8 cellular contexts compared by ENCODE assay signal in the genomic region with DNA sequence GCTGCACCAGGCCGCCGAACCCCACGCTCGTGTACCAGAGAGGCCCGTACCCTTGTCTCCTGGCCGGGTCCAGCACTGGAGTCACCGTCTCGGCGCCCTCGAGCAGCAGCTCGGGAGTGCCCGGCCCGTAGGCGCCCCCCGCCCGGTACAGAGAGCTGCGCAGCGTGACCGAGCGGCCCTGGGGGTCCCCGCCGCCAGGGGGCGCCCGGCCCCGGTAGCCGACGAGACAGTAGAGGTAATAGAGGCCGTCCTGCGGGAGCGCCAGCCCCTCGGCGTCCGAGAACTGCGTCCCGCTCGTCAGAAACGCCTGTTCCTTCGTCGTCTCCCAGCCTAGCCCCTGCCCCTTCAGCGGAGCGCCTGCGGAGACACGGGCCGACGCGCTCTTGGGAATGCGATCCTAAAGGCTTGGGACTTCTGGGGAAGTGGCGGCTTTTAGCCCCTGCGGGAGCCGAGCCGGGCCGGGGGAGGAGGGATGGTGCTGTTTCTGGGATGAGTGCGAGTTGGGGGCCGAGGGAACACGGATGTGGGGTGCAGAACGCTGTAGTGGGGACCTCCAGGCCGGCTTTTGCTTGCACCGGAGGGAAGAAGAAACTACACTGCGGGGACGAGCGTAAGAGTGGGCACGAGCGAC. TPM values are rescaled to one million over a fixed set of nuclear protein-coding genes. Genes with fewer than 3 reads are reported as not detected.
DNase-seq lines count a peak whose midpoint lies in the region; ATAC-seq, FAIRE-seq and TF ChIP-seq lines count a peak whose summit lies in the region.

No MANE protein-coding gene starts in this region.

- no peaks in the 10 kb centered on the region for H3K9me3 ChIP-seq in A549
- no peaks in the 10 kb centered on the region for H3K9me3 ChIP-seq in duodenal mucosa (ENCODE audit: control insufficient read depth in 1 of 2, low read length in 2 of 2)
- no peaks in the 10 kb centered on the region for H3K9me3 ChIP-seq in lung (ENCODE audit: control insufficient read depth in 2 of 2, insufficient read depth in 1 of 2, low read length in 1 of 2)

- CTCF ChIA-PET in A549 (lab: Yijun Ruan, JAX) = interaction anchor here (0.6 to 18.3 kb wide), 17 partner anchors 11 to 200 kb away, joined by 3 to 338 read pairs (median 5); a partner anchor contains a TSS

- ATAC-seq in A549 = peak; percentile 94 to 99
- peak; percentile 61 for ATAC-seq in HG03175 (IDR thresholded peaks at IDR 0.05; ENCODE audit: unreplicated experiment)
- ATAC-seq in lung (ENCODE audit: insufficient read depth, low FRiP score) = peak; percentile 92

- H3K27ac ChIP-seq in A549 (peak overlapping the region; percentile 73 to 94), duodenal mucosa (ENCODE audit: low read depth, low read length) (peak overlapping the region; percentile 64), lung (ENCODE audit: low read depth in 1 of 2, low read length in 1 of 2) (peak overlapping the region; percentile 27 to 75)

- peaks cover 0 to 5% of the 10 kb centered on the region in 2 donors for H3K27me3 ChIP-seq in duodenal mucosa (ENCODE audit: control insufficient read depth in 1 of 2, insufficient read depth in 2 of 2, low read length in 2 of 2)
- no peaks in the 10 kb centered on the region for H3K27me3 ChIP-seq in lung (ENCODE audit: control insufficient read depth, insufficient read depth)

- H3K4me2 ChIP-seq in A549 = peak overlapping the region; percentile 86

- TF ChIP-seq RAD21 in A549 (conservative IDR thresholded peaks at IDR 0.05 in 1 of 2, IDR thresholded peaks at IDR 0.05 in 1 of 2) = peak; percentile 22 to 58; a peak in 4 of 5 replicates

- peaks cover 6% of the 10 kb centered on the region; the same call in 1 of the 3 replicates for H3K4me1 ChIP-seq in A549
- H3K4me1 ChIP-seq in duodenal mucosa (ENCODE audit: control insufficient read depth in 1 of 2, insufficient read depth in 2 of 2, low read length in 2 of 2) = peaks cover 17 to 23% of the 10 kb centered on the region in 2 donors
- H3K4me1 ChIP-seq in lung (ENCODE audit: control insufficient read depth in 2 of 2, insufficient read depth in 2 of 2, low read length in 2 of 2) = peaks cover 4 to 6% of the 10 kb centered on the region in 2 donors

- H3K4me3 ChIP-seq in A549 (peak overlapping the region; percentile 63), duodenal mucosa (ENCODE audit: low read depth in 1 of 2, low read length in 2 of 2) (peak overlapping the region; percentile 91 to 92), lung (peak overlapping the region; percentile 54)

- WGBS in A549 (ENCODE audit: missing lambda C conversion rate) = 8% methylated on average over 14 of the region's 63 CpGs
- 0 to 1% methylated on average over 59 to 63 of the region's 63 CpGs for WGBS in lung, 2 donors

- H3K36me3 ChIP-seq in duodenal mucosa (ENCODE audit: control insufficient read depth in 1 of 2, insufficient read depth in 2 of 2, low read length in 2 of 2) (no peaks in the 10 kb centered on the region), lung (ENCODE audit: control insufficient read depth in 2 of 2, insufficient read depth in 2 of 2, low read length in 2 of 2) (no peaks in the 10 kb centered on the region)

- DNase-seq in A549 (ENCODE audit: low read depth in 1 of 2, low spot score in 1 of 2) = peak; percentile 64 to 68
- DNase-seq in GM18507 (ENCODE audit: extremely low spot score, insufficient read length, low read depth) = no peak
- peak; percentile 35 for DNase-seq in NCI-H510A (lab: John Stamatoyannopoulos, UW)
- peak; percentile 84 to 85 for DNase-seq in activated CD4-positive, alpha-beta T cell treated with anti-CD3 and anti-CD28 coated beads, Interleukin-2, amount 50 U/mL, for 24 hours (ENCODE audit: low read depth in 1 of 2, low spot score in 1 of 2)
- DNase-seq in lung (ENCODE audit: low spot score) = peak; percentile 86
- peak; percentile 75 to 91 (median 85) for DNase-seq in stimulated activated CD4-positive, alpha-beta T cell treated with anti-CD3 and anti-CD28 coated beads, TNF-alpha, amount 100 ng/mL, for 24 hours (ENCODE audit: low read depth in 3 of 3)

- FAIRE-seq in A549 (lab: Jason Lieb, UNC) (no peak), GM18507 (lab: Jason Lieb, UNC) (peak; percentile 83)

- no peak for TF ChIP-seq EP300 in A549 (IDR thresholded peaks at IDR 0.05)

- peak; percentile 44 for TF ChIP-seq POLR2A in A549 (IDR thresholded peaks at IDR 0.05; ENCODE audit: low read length)

- POLR2A ChIA-PET in A549 (lab: Yijun Ruan, JAX) = interaction anchor here (0.8 to 1.0 kb wide), 2 partner anchors 18 to 234 kb away, joined by 3 to 4 read pairs; a partner anchor contains a TSS

- TF ChIP-seq CTCF in A549 (IDR thresholded peaks at IDR 0.05) = peak; percentile 84
- peak; percentile 87 for TF ChIP-seq CTCF in lung (IDR thresholded peaks at IDR 0.05; ENCODE audit: control extremely low read depth, extremely low read depth)

- peak overlapping the region; percentile 71 to 99 for H3K9ac ChIP-seq in duodenal mucosa (ENCODE audit: low read depth in 1 of 2, low read length in 2 of 2)

TF ChIP-seq in A549, 52 proteins besides CTCF, POLR2A, EP300 and RAD21 (continues in another document):
- TF ChIP-seq, protein P1, sequence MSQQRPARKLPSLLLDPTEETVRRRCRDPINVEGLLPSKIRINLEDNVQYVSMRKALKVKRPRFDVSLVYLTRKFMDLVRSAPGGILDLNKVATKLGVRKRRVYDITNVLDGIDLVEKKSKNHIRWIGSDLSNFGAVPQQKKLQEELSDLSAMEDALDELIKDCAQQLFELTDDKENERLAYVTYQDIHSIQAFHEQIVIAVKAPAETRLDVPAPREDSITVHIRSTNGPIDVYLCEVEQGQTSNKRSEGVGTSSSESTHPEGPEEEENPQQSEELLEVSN (IDR thresholded peaks at IDR 0.05; ENCODE audit: borderline replicate concordance, low read depth) = 0 out of 2 replicates have a peak, but pooled peaks have one; percentile 28
- TF ChIP-seq, protein P2, sequence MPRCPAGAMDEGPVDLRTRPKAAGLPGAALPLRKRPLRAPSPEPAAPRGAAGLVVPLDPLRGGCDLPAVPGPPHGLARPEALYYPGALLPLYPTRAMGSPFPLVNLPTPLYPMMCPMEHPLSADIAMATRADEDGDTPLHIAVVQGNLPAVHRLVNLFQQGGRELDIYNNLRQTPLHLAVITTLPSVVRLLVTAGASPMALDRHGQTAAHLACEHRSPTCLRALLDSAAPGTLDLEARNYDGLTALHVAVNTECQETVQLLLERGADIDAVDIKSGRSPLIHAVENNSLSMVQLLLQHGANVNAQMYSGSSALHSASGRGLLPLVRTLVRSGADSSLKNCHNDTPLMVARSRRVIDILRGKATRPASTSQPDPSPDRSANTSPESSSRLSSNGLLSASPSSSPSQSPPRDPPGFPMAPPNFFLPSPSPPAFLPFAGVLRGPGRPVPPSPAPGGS (IDR thresholded peaks at IDR 0.05) = 0 out of 3 replicates have a peak, but pooled peaks have one; percentile 24
- TF ChIP-seq, protein P3, sequence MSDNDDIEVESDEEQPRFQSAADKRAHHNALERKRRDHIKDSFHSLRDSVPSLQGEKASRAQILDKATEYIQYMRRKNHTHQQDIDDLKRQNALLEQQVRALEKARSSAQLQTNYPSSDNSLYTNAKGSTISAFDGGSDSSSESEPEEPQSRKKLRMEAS (IDR thresholded peaks at IDR 0.05) = peak; percentile 79
- peak; percentile 39; the same call in 1 of the 2 replicates for TF ChIP-seq PHF8 (IDR thresholded peaks at IDR 0.05; ENCODE audit: borderline replicate concordance, low read depth)

RNA-seq across cellular contexts. Expression of a gene that starts 1.3 kb away (rescaled TPM):
- polyA plus RNA-seq in A549 (2011; rRNA removed) (0.13 and 0.26 TPM in 2 replicates), A549 (2017; fragmentation: RNase III; extraction: RNeasy Plus Mini Kit Qiagen cat#74134 plus additional on column Dnase treatment) (0.14 to 0.57 TPM (median 0.33 TPM) in 3 replicates), lung (10 to 100 TPM in 1 of 2 donors, 1 to 10 TPM in 1; 9.8 to 31.9 TPM)
- 0.37 and 0.45 TPM in 2 replicates for polyA plus RNA-seq in A549 (2012; cell fraction: cytosol; rRNA removed)
- 0.18 and 0.31 TPM in 2 replicates for polyA plus RNA-seq in A549 (2012; cell fraction: nucleus; rRNA removed)
- 0.50 TPM in 1 of 2 replicates, not detected in the other for polyA minus RNA-seq in A549 (2011; rRNA and poly(A)+ RNA removed)
- 10 to 100 TPM in 1 of 2 donors, 1 to 10 TPM in 1; 9.9 to 14.6 TPM for total RNA-seq in lung

RNA-seq across cellular contexts. Expression of a gene that starts 5.2 kb away (rescaled TPM):
- polyA plus RNA-seq in A549 (2011; rRNA removed) (0.17 and 0.19 TPM in 2 replicates), A549 (2017; fragmentation: RNase III; extraction: RNeasy Plus Mini Kit Qiagen cat#74134 plus additional on column Dnase treatment) (0.26 to 0.47 TPM in 2 of 3 replicates, not detected in the other), lung (100 to 1,000 TPM in 1 of 2 donors, 10 to 100 TPM in 1; 96.1 to 164 TPM)
- polyA plus RNA-seq in A549 (2012; cell fraction: cytosol; rRNA removed) = 0.18 TPM in 1 of 2 replicates, not detected in the other
- 0.05 and 0.14 TPM in 2 replicates for polyA plus RNA-seq in A549 (2012; cell fraction: nucleus; rRNA removed)
- polyA minus RNA-seq in A549 (2011; rRNA and poly(A)+ RNA removed) = 0.63 TPM in 1 of 2 replicates, not detected in the other
- total RNA-seq in lung = 10 to 100 TPM in 1 of 2 donors, 1 to 10 TPM in 1; 9.6 to 78.8 TPM

RNA-seq across cellular contexts. Expression of a gene that starts 5.6 kb away (rescaled TPM):
- 0.07 TPM in 1 of 2 replicates, not detected in the other for polyA plus RNA-seq in A549 (2011; rRNA removed)
- not detected in 2 replicates for polyA plus RNA-seq in A549 (2012; cell fraction: cytosol; rRNA removed)
- polyA plus RNA-seq in A549 (2012; cell fraction: nucleus; rRNA removed) = 0.06 and 0.15 TPM in 2 replicates
- polyA plus RNA-seq in A549 (2017; fragmentation: RNase III; extraction: RNeasy Plus Mini Kit Qiagen cat#74134 plus additional on column Dnase treatment) = not detected in 3 replicates
- not detected in 2 replicates for polyA minus RNA-seq in A549 (2011; rRNA and poly(A)+ RNA removed)
- total RNA-seq in lung = 1 to 10 TPM in 1 of 2 donors, under 1 TPM in 1; 0.23 to 6.6 TPM
- 10 to 100 TPM in 1 of 2 donors, 1 to 10 TPM in 1; 1.6 to 15.7 TPM for polyA plus RNA-seq in lung

RNA-seq across cellular contexts. Expression of a gene that starts 8.8 kb away (rescaled TPM):
- polyA plus RNA-seq in A549 (2011; rRNA removed) = 0.07 TPM in 1 of 2 replicates, not detected in the other
- 0.04 TPM in 2 replicates for polyA plus RNA-seq in A549 (2012; cell fraction: cytosol; rRNA removed)
- 0.05 TPM in 1 of 2 replicates, not detected in the other for polyA plus RNA-seq in A549 (2012; cell fraction: nucleus; rRNA removed)
- polyA plus RNA-seq in A549 (2017; fragmentation: RNase III; extraction: RNeasy Plus Mini Kit Qiagen cat#74134 plus additional on column Dnase treatment) = 0.07 to 0.08 TPM in 2 of 3 replicates, not detected in the other
- not detected in 2 replicates for polyA minus RNA-seq in A549 (2011; rRNA and poly(A)+ RNA removed)
- 1 to 10 TPM in 1 of 2 donors, under 1 TPM in 1; 0.54 to 1.2 TPM for total RNA-seq in lung
- under 1 TPM; 0.28 to 0.40 TPM for polyA plus RNA-seq in lung

RNA-seq across cellular contexts. Expression of a gene that starts 11.9 kb away (rescaled TPM):
- polyA plus RNA-seq in A549 (2011; rRNA removed) (not detected in 2 replicates), A549 (2017; fragmentation: RNase III; extraction: RNeasy Plus Mini Kit Qiagen cat#74134 plus additional on column Dnase treatment) (not detected in 3 replicates), lung (under 1 TPM; 0.61 TPM)
- not detected in 2 replicates for polyA plus RNA-seq in A549 (2012; cell fraction: cytosol; rRNA removed)
- not detected in 2 replicates for polyA plus RNA-seq in A549 (2012; cell fraction: nucleus; rRNA removed)
- polyA minus RNA-seq in A549 (2011; rRNA and poly(A)+ RNA removed) = not detected in 2 replicates
- total RNA-seq in lung = under 1 TPM in 1 of 2 donors, not detected in 1; 0.64 TPM

Comparison
In these comparisons a context has a peak if more than half of its experiments do, and no peak if none do; other contexts are left out.
1. RNA of a gene that starts 1.3 kb away (polyA plus RNA-seq): 9.8 to 31.9 TPM in lung; 0.13 to 0.57 TPM in A549; every median in the first group is over 4 times any median in the second.
2. RNA of a gene that starts 5.2 kb away (polyA plus RNA-seq): 96.1 to 164 TPM in lung; 0.05 to 0.47 TPM in A549; every median in the first group is over 10 times any median in the second.
3. Peak in every context shown above with its lines, with median percentiles within 50 percentile points of each other: ATAC-seq, H3K27ac ChIP-seq and H3K4me3 ChIP-seq.